28 cellular contexts compared by ENCODE assay signal in genomic region chr17:1315891-1316403, GRCh38. TPM values are rescaled to one million over a fixed set of nuclear protein-coding genes. Genes with fewer than 3 reads are reported as not detected.
DNase-seq lines count a peak whose midpoint lies in the region; ATAC-seq and TF ChIP-seq lines count a peak whose summit lies in the region.
"Had no signal": no experiment of that assay in that cellular context is flagged by ENCODE, and none has a peak within 500 bp of the region (broad histone marks: within the 10 kb centered on the region; RNA-seq: fewer than 3 reads in every experiment).

No MANE protein-coding gene starts in this region.

- H3K27me3 ChIP-seq in right atrium auricular region (peaks cover 0 to 3% of the 10 kb centered on the region in 2 donors), thyroid gland (no peaks in the 10 kb centered on the region)

- H3K36me3 ChIP-seq in right atrium auricular region: no peaks in the 10 kb centered on the region
- no peaks in the 10 kb centered on the region for H3K36me3 ChIP-seq in thyroid gland
- H3K36me3 ChIP-seq: cardiac muscle cell, WERI-Rb-1 had no signal

- ATAC-seq in Right ventricle myocardium superior (ENCODE audit: poor library complexity) (peak; percentile 47), HG03196 (IDR thresholded peaks at IDR 0.05; ENCODE audit: unreplicated experiment) (no peak), esophagus mucosa (no peak)
- ATAC-seq: activated CD8-positive, alpha-beta T cell treated with anti-CD3 and anti-CD28 coated beads for 36 hours; activated naive CD8-positive, alpha-beta T cell treated with anti-CD3 and anti-CD28 coated beads, Interleukin-2, amount 50 U/mL, for 24 hours; mucosa of descending colon had no signal

- no peaks in the 10 kb centered on the region for H3K4me1 ChIP-seq in right atrium auricular region
- H3K4me1 ChIP-seq in thyroid gland: no peaks in the 10 kb centered on the region
- H3K4me1 ChIP-seq: A549 had no signal

- intact Hi-C loops in Right ventricle myocardium superior (cut with DNase I) (no loop called here), thyroid gland (cut with DNase I) (no loop called here)

- H3K27ac ChIP-seq in right atrium auricular region (no peak overlapping the region), thyroid gland (no peak overlapping the region)
- H3K27ac ChIP-seq: A549, cardiac muscle cell, RWPE1, WERI-Rb-1 had no signal

- H3K9me3 ChIP-seq in right atrium auricular region: no peaks in the 10 kb centered on the region
- no peaks in the 10 kb centered on the region for H3K9me3 ChIP-seq in thyroid gland
- H3K9me3 ChIP-seq: A549, mucosa of descending colon had no signal

- DNase-seq in Right ventricle myocardium superior: peak; percentile 69
- no peak for DNase-seq in right atrium auricular region (ENCODE audit: low spot score)
- peak; percentile 93 for DNase-seq in NCI-H69 (lab: John Stamatoyannopoulos, UW)
- DNase-seq in iPS-NIHi7 (ENCODE audit: extremely low spot score): peak; percentile 8
- no peak for DNase-seq in activated CD4-positive, CD25-positive, alpha-beta regulatory T cell treated with anti-CD3 and anti-CD28 coated beads, Interleukin-2, amount 50 U/mL, for 72 hours
- no peak for DNase-seq in thyroid gland
- DNase-seq: activated CD8-positive, alpha-beta T cell treated with anti-CD3 and anti-CD28 coated beads for 36 hours; activated naive CD8-positive, alpha-beta T cell treated with anti-CD3 and anti-CD28 coated beads, Interleukin-2, amount 50 U/mL, for 24 hours; CD4-positive, alpha-beta T cell; DND-41; effector CD4-positive, alpha-beta T cell; hypothalamus; mucosa of descending colon; MV-4-11; NCI-H526 treated with DMSO at 0.1 percent for 48 hours; nucleus accumbens; stimulated activated CD4-positive, alpha-beta T cell treated with anti-CD3 and anti-CD28 coated beads, Interleukin-4, amount 100 ng/mL, for 4 hours; T-helper 1 cell; trophoblast cell; WERI-Rb-1 had no signal

- H3K4me3 ChIP-seq in right atrium auricular region (no peak overlapping the region), thyroid gland (replicated peaks in 1 of 3) (no peak overlapping the region)
- H3K4me3 ChIP-seq: A549, cardiac muscle cell, mucosa of descending colon had no signal

- TF ChIP-seq CTCF in right atrium auricular region (IDR thresholded peaks at IDR 0.05) (no peak), thyroid gland (IDR thresholded peaks at IDR 0.05) (no peak)

- WGBS in thyroid gland, 2 donors: 32 to 40% methylated on average over 10 of the region's 10 CpGs

- TF ChIP-seq POLR2A in thyroid gland (IDR thresholded peaks at IDR 0.05): no peak

RNA-seq across cellular contexts. Expression of gene TRARG1, which starts 36.5 kb away (rescaled TPM):
- 0.97 TPM for total RNA-seq in Right ventricle myocardium superior
- 1 to 10 TPM in 1 of 2 donors, under 1 TPM in 1; 0.48 to 4.2 TPM for total RNA-seq in right atrium auricular region
- not detected for total RNA-seq in esophagus mucosa
- 1 to 10 TPM in 3 of 4 donors, under 1 TPM in 1; 0.11 to 1.5 (median 1.0) TPM for total RNA-seq in thyroid gland
- total RNA-seq: activated CD8-positive, alpha-beta T cell treated with anti-CD3 and anti-CD28 coated beads for 36 hours; cardiac muscle cell; CD4-positive, alpha-beta T cell; fibroblast of lung had no signal

RNA-seq across cellular contexts. Expression of gene BHLHA9, which starts 45.7 kb away (rescaled TPM):
- total RNA-seq in Right ventricle myocardium superior: not detected
- not detected for total RNA-seq in right atrium auricular region
- total RNA-seq in esophagus mucosa: not detected
- total RNA-seq in thyroid gland: not detected
- total RNA-seq: activated CD8-positive, alpha-beta T cell treated with anti-CD3 and anti-CD28 coated beads for 36 hours; activated T-helper 1 cell treated with anti-CD3 and anti-CD28 coated beads, Interleukin-12 subunit alpha, Interleukin-12 subunit beta, Interleukin-2, Interleukin-4 antibody, amounts not matched to agents 30 ng/mL and 10 ng/mL and 1 ng/mL, durations not matched to agents 14 hours and 24 hours and 36 hours; CD4-positive, alpha-beta T cell; fibroblast of lung; mucosa of descending colon; skeletal muscle tissue had no signal

Comparison
In these comparisons a context has a peak if more than half of its experiments do, and no peak if none do; other contexts are left out.
1. DNase-seq: peak in Right ventricle myocardium superior (single experiment), NCI-H69 (single experiment) and iPS-NIHi7 (single experiment); none in right atrium auricular region (single experiment), activated CD4-positive, CD25-positive, alpha-beta regulatory T cell treated with anti-CD3 and anti-CD28 coated beads, Interleukin-2, amount 50 U/mL, for 72 hours (single experiment) and thyroid gland (0 of 2).